ENCODE assay signal across 31 cellular contexts in the genomic region with DNA sequence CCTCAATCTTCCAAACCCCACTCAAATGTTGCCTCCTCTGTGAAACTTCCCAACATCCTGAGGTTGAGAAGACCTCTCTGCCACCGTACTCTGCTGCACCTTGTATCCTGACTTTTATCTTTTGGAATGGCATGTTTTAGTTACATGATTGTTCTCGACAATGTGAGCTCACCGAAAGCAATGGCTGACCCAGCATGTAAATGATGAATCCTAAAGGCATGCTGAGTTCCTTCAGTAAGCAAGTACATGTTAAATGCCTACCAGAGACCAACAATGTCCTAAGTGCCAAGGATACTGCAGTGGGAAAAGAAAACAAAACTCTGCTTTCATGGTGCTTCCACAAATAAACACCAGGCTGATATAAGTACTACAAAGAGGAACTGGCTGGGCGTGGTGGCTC.
"Had no signal": no experiment of that assay in that cellular context is flagged by ENCODE, and none has a peak within 500 bp of the region (broad histone marks: within the 10 kb centered on the region; RNA-seq: fewer than 3 reads in every experiment).

No MANE protein-coding gene starts in this region.

- H3K27ac ChIP-seq: left lung, lower lobe of right lung, neural progenitor cell, neutrophil, ovary, right atrium auricular region, skin epidermis, tibial nerve, upper lobe of left lung, vagina had no signal

- H3K4me1 ChIP-seq: neural progenitor cell, vagina had no signal

- H3K4me3 ChIP-seq: left lung, lower lobe of right lung, neural progenitor cell, ovary, right atrium auricular region, skin epidermis, tibial nerve, upper lobe of left lung, vagina had no signal

- H3K9ac ChIP-seq: neural progenitor cell had no signal

- H3K9me3 Mint-ChIP-seq: mesothelial cell of epicardium; naive B cell; natural killer cell; nephron progenitor cell; neural progenitor cell; stimulated activated effector memory CD8-positive, alpha-beta T cell treated with anti-CD3 and anti-CD28 coated beads, Interleukin-12 subunit alpha, Interleukin-12 subunit beta, amount 100 ng/mL, for 72 hours; stimulated activated naive CD8-positive, alpha-beta T cell treated with anti-CD3 and anti-CD28 coated beads, Interleukin-15, Interleukin-2, amounts not matched to agents 100 ng/mL and 50 ng/mL, for 24 hours had no signal

- H3K36me3 ChIP-seq: left lung, lower lobe of right lung, neural progenitor cell, neutrophil, ovary, right atrium auricular region, tibial nerve, upper lobe of left lung, vagina had no signal

- H3K4me2 ChIP-seq: neural progenitor cell had no signal

- H3K27me3 Mint-ChIP-seq: naive B cell; progenitor cell of endocrine pancreas; stimulated activated naive CD8-positive, alpha-beta T cell treated with anti-CD3 and anti-CD28 coated beads, Interleukin-15, Interleukin-2, amounts not matched to agents 100 ng/mL and 50 ng/mL, for 24 hours had no signal

- ATAC-seq: left colon; left lung; lower lobe of right lung; natural killer cell; sciatic nerve; stimulated activated effector memory CD8-positive, alpha-beta T cell treated with anti-CD3 and anti-CD28 coated beads, Interleukin-12 subunit alpha, Interleukin-12 subunit beta, amount 100 ng/mL, for 72 hours had no signal

- H3K27ac Mint-ChIP-seq: mesothelial cell of epicardium; natural killer cell; nephron progenitor cell; progenitor cell of endocrine pancreas; stimulated activated effector memory CD8-positive, alpha-beta T cell treated with anti-CD3 and anti-CD28 coated beads, Interleukin-12 subunit alpha, Interleukin-12 subunit beta, amount 100 ng/mL, for 72 hours; stimulated activated naive CD8-positive, alpha-beta T cell treated with anti-CD3 and anti-CD28 coated beads, Interleukin-15, Interleukin-2, amounts not matched to agents 100 ng/mL and 50 ng/mL, for 24 hours had no signal

- H3K9me3 ChIP-seq: left lung, lower lobe of right lung, neutrophil, ovary, right atrium auricular region, tibial nerve, upper lobe of left lung, vagina had no signal

- DNase-seq: hypothalamus; kidney glomerular epithelial cell; left colon; left lung; lower lobe of right lung; mammary epithelial cell; mesenchymal stem cell; naive B cell; natural killer cell; nephron progenitor cell; occipital lobe; ovary; stimulated activated CD4-positive, alpha-beta T cell treated with anti-CD3 and anti-CD28 coated beads, Interleukin-12 subunit alpha, Interleukin-12 subunit beta, amount 100 ng/mL, for 4 hours; stimulated activated CD4-positive, alpha-beta T cell treated with anti-CD3 and anti-CD28 coated beads, Interleukin-15, amount 100 ng/mL, for 24 hours; stimulated activated CD4-positive, alpha-beta T cell treated with anti-CD3 and anti-CD28 coated beads, Interleukin-2, amount 100 ng/mL, for 24 hours; stimulated activated CD4-positive, alpha-beta T cell treated with anti-CD3 and anti-CD28 coated beads, Interleukin-4, amount 100 ng/mL, for 24 hours; stimulated activated naive CD4-positive, alpha-beta T cell; substantia nigra; upper lobe of left lung had no signal

- FAIRE-seq: keratinocyte had no signal

- H3K4me1 Mint-ChIP-seq: neural progenitor cell had no signal

- H3K27me3 ChIP-seq: left lung, neural progenitor cell, ovary, right atrium auricular region, tibial nerve, upper lobe of left lung, vagina had no signal

- H3K4me3 Mint-ChIP-seq: mesothelial cell of epicardium; naive B cell; natural killer cell; nephron progenitor cell; neural progenitor cell; stimulated activated effector memory CD8-positive, alpha-beta T cell treated with anti-CD3 and anti-CD28 coated beads, Interleukin-12 subunit alpha, Interleukin-12 subunit beta, amount 100 ng/mL, for 72 hours; stimulated activated naive CD8-positive, alpha-beta T cell treated with anti-CD3 and anti-CD28 coated beads, Interleukin-15, Interleukin-2, amounts not matched to agents 100 ng/mL and 50 ng/mL, for 24 hours had no signal

- H2AFZ ChIP-seq: neural progenitor cell had no signal
